ENCODE assay signal across 8 cellular contexts in genomic region chr7:101216001-101216859, GRCh38. TPM values are rescaled to one million over a fixed set of nuclear protein-coding genes. Genes with fewer than 3 reads are reported as not detected.
DNase-seq lines count a peak whose midpoint lies in the region; ATAC-seq, FAIRE-seq and TF ChIP-seq lines count a peak whose summit lies in the region.

No MANE protein-coding gene starts in this region.

- no peaks in the 10 kb centered on the region for H3K9me3 ChIP-seq in stomach

- peak overlapping the region; percentile 83 for H3K4me3 ChIP-seq in iPS-11a (ENCODE audit: low read depth, low read length)
- H3K4me3 ChIP-seq in stomach, result peak overlapping the region; percentile 78 to 98 (median 82)

- H3K27ac Mint-ChIP-seq in activated naive CD4-positive, alpha-beta T cell treated with anti-CD3 and anti-CD28 coated beads, Interleukin-2, amount 10 ng/mL, durations not matched to agents 7 days and 5 days, result peak overlapping the region; percentile 83
- peak overlapping the region; percentile 80 for H3K27ac Mint-ChIP-seq in activated CD4-positive, alpha-beta memory T cell treated with anti-CD3 and anti-CD28 coated beads, Interleukin-2, amount 10 ng/mL, durations not matched to agents 7 days and 5 days

- TF ChIP-seq EP300 in stomach (IDR thresholded peaks at IDR 0.05), result no peak

- H3K36me3 ChIP-seq in stomach, result peaks cover 31 to 48% (median 46%) of the 10 kb centered on the region in 4 donors

- H3K4me1 Mint-ChIP-seq in activated naive CD4-positive, alpha-beta T cell treated with anti-CD3 and anti-CD28 coated beads, Interleukin-2, amount 10 ng/mL, durations not matched to agents 7 days and 5 days, result peaks cover 39% of the 10 kb centered on the region
- peaks cover 35% of the 10 kb centered on the region for H3K4me1 Mint-ChIP-seq in activated CD4-positive, alpha-beta memory T cell treated with anti-CD3 and anti-CD28 coated beads, Interleukin-2, amount 10 ng/mL, durations not matched to agents 7 days and 5 days

- no peak for ATAC-seq in activated CD4-positive, CD25-positive, alpha-beta regulatory T cell treated with anti-CD3 and anti-CD28 coated beads, Interleukin-2, amount 50 U/mL, for 24 hours
- ATAC-seq in HG02938 (IDR thresholded peaks at IDR 0.05; ENCODE audit: unreplicated experiment), result no peak

- peak; percentile 32 for DNase-seq in activated naive CD4-positive, alpha-beta T cell treated with anti-CD3 and anti-CD28 coated beads, Interleukin-2, amount 10 ng/mL, durations not matched to agents 7 days and 5 days
- DNase-seq in activated naive CD4-positive, alpha-beta T cell (lab: John Stamatoyannopoulos, UW), result no peak
- peak; percentile 24 for DNase-seq in activated CD4-positive, alpha-beta memory T cell treated with anti-CD3 and anti-CD28 coated beads, Interleukin-2, amount 10 ng/mL, durations not matched to agents 7 days and 5 days
- DNase-seq in stomach, result no peak
- no peak for DNase-seq in D721Med (ENCODE audit: insufficient read length, low spot score)

- POLR2A ChIA-PET in activated CD4-positive, alpha-beta memory T cell treated with anti-CD3 and anti-CD28 coated beads, Interleukin-2, amount 10 ng/mL, durations not matched to agents 7 days and 5 days (lab: Charles Lee), result interaction anchor here (1.0 to 5.0 kb wide), 8 partner anchors 11 to 326 kb away, joined by 3 to 61 read pairs (median 4); partner anchors contain the start of genes FIS1, SERPINE1 and UFSP1

- peak overlapping the region; percentile 96 for H3K4me3 Mint-ChIP-seq in activated naive CD4-positive, alpha-beta T cell treated with anti-CD3 and anti-CD28 coated beads, Interleukin-2, amount 10 ng/mL, durations not matched to agents 7 days and 5 days
- H3K4me3 Mint-ChIP-seq in activated CD4-positive, alpha-beta memory T cell treated with anti-CD3 and anti-CD28 coated beads, Interleukin-2, amount 10 ng/mL, durations not matched to agents 7 days and 5 days, result peak overlapping the region; percentile 96

- WGBS in stomach, 5 donors, result 62 to 69% (median 65%) methylated on average over 30 to 31 of the region's 31 CpGs

- CTCF ChIA-PET in activated naive CD4-positive, alpha-beta T cell treated with anti-CD3 and anti-CD28 coated beads, Interleukin-2, amount 10 ng/mL, durations not matched to agents 7 days and 5 days (lab: Charles Lee), result interaction anchor here (1.5 to 4.9 kb wide), 2 partner anchors 28 to 36 kb away, joined by 4 to 33 read pairs; partner anchors contain the start of gene FIS1
- CTCF ChIA-PET in activated CD4-positive, alpha-beta memory T cell treated with anti-CD3 and anti-CD28 coated beads, Interleukin-2, amount 10 ng/mL, durations not matched to agents 7 days and 5 days (lab: Charles Lee), result interaction anchor here (1.4 to 5.4 kb wide), 3 partner anchors 24 to 72 kb away, joined by 6 to 74 read pairs (median 40); partner anchors contain the start of gene FIS1

- H3K36me3 Mint-ChIP-seq in activated naive CD4-positive, alpha-beta T cell treated with anti-CD3 and anti-CD28 coated beads, Interleukin-2, amount 10 ng/mL, durations not matched to agents 7 days and 5 days, result peaks cover 33% of the 10 kb centered on the region
- H3K36me3 Mint-ChIP-seq in activated CD4-positive, alpha-beta memory T cell treated with anti-CD3 and anti-CD28 coated beads, Interleukin-2, amount 10 ng/mL, durations not matched to agents 7 days and 5 days (ENCODE audit: low read depth), result peaks cover 15% of the 10 kb centered on the region

- no peaks in the 10 kb centered on the region for H3K27me3 Mint-ChIP-seq in activated naive CD4-positive, alpha-beta T cell treated with anti-CD3 and anti-CD28 coated beads, Interleukin-2, amount 10 ng/mL, durations not matched to agents 7 days and 5 days
- H3K27me3 Mint-ChIP-seq in activated CD4-positive, alpha-beta memory T cell treated with anti-CD3 and anti-CD28 coated beads, Interleukin-2, amount 10 ng/mL, durations not matched to agents 7 days and 5 days, result no peaks in the 10 kb centered on the region

- no peak for TF ChIP-seq POLR2A in stomach (IDR thresholded peaks at IDR 0.05)

- no peaks in the 10 kb centered on the region for H3K27me3 ChIP-seq in stomach

- FAIRE-seq in D721Med (lab: Jason Lieb, UNC), result no peak

- H3K27ac ChIP-seq in stomach, result peak overlapping the region in 4 of 5 donors; percentile 92 to 96 (median 93)

- H3K4me1 ChIP-seq in stomach, result peaks cover 29 to 53% (median 42%) of the 10 kb centered on the region in 4 donors

- H3K9me3 Mint-ChIP-seq in activated naive CD4-positive, alpha-beta T cell treated with anti-CD3 and anti-CD28 coated beads, Interleukin-2, amount 10 ng/mL, durations not matched to agents 7 days and 5 days, result no peaks in the 10 kb centered on the region
- no peaks in the 10 kb centered on the region for H3K9me3 Mint-ChIP-seq in activated CD4-positive, alpha-beta memory T cell treated with anti-CD3 and anti-CD28 coated beads, Interleukin-2, amount 10 ng/mL, durations not matched to agents 7 days and 5 days

- TF ChIP-seq CTCF in stomach (IDR thresholded peaks at IDR 0.05), result no peak
- no peak for TF ChIP-seq CTCF in D721Med (IDR thresholded peaks at IDR 0.05; ENCODE audit: insufficient read depth, missing control alignments)

- intact Hi-C loops in stomach (cut with DNase I; ENCODE audit: low total_unique reads), result no loop called here

RNA-seq across cellular contexts. Expression of gene PLOD3, which starts 1.2 kb away (rescaled TPM):
- 10 to 100 TPM; 63.3 to 66.6 TPM for total RNA-seq in activated CD4-positive, alpha-beta memory T cell treated with anti-CD3 and anti-CD28 coated beads, Interleukin-2, amount 10 ng/mL, durations not matched to agents 7 days and 5 days
- total RNA-seq in stomach, result 100 to 1,000 TPM in 1 of 5 donors, 10 to 100 TPM in 4; 23.1 to 260 (median 46.7) TPM
- 10 to 100 TPM; 12.4 to 32.4 (median 30.1) TPM for polyA plus RNA-seq in stomach

RNA-seq across cellular contexts. Expression of gene ZNHIT1, which starts 1.7 kb away (rescaled TPM):
- total RNA-seq in activated CD4-positive, alpha-beta memory T cell treated with anti-CD3 and anti-CD28 coated beads, Interleukin-2, amount 10 ng/mL, durations not matched to agents 7 days and 5 days, result 10 to 100 TPM; 59.9 to 60.5 TPM
- 100 to 1,000 TPM in 2 of 5 donors, 10 to 100 TPM in 3; 22.8 to 170 (median 61.3) TPM for total RNA-seq in stomach
- 100 to 1,000 TPM; 117 to 169 (median 165) TPM for polyA plus RNA-seq in stomach

RNA-seq across cellular contexts. Expression of gene MOGAT3, which starts 15.4 kb away (rescaled TPM):
- total RNA-seq in activated CD4-positive, alpha-beta memory T cell treated with anti-CD3 and anti-CD28 coated beads, Interleukin-2, amount 10 ng/mL, durations not matched to agents 7 days and 5 days, result not detected
- 1 to 10 TPM in 2 of 5 donors, not detected in 3; 1.7 to 2.3 TPM for total RNA-seq in stomach
- not detected for polyA plus RNA-seq in stomach

RNA-seq across cellular contexts. Expression of gene CLDN15, which starts 21.4 kb away (rescaled TPM):
- 10 to 100 TPM; 19.7 to 20.6 TPM for total RNA-seq in activated CD4-positive, alpha-beta memory T cell treated with anti-CD3 and anti-CD28 coated beads, Interleukin-2, amount 10 ng/mL, durations not matched to agents 7 days and 5 days
- total RNA-seq in stomach, result 100 to 1,000 TPM in 1 of 5 donors, 10 to 100 TPM in 2, 1 to 10 TPM in 2; 1.2 to 131 (median 17.0) TPM
- polyA plus RNA-seq in stomach, result 1 to 10 TPM; 4.2 to 7.6 (median 4.4) TPM

RNA-seq across cellular contexts. Expression of gene FIS1, which starts 28.7 kb away (rescaled TPM):
- total RNA-seq in activated CD4-positive, alpha-beta memory T cell treated with anti-CD3 and anti-CD28 coated beads, Interleukin-2, amount 10 ng/mL, durations not matched to agents 7 days and 5 days, result 10 to 100 TPM; 94.5 to 97.6 TPM
- total RNA-seq in stomach, result 100 to 1,000 TPM in 4 of 5 donors, 10 to 100 TPM in 1; 72.4 to 245 (median 192) TPM
- polyA plus RNA-seq in stomach, result 100 to 1,000 TPM; 193 to 329 (median 284) TPM

Comparison
In these comparisons a context has a peak if more than half of its experiments do, and no peak if none do; other contexts are left out.
1. DNase-seq: peak in activated naive CD4-positive, alpha-beta T cell treated with anti-CD3 and anti-CD28 coated beads, Interleukin-2, amount 10 ng/mL, durations not matched to agents 7 days and 5 days (single experiment) and activated CD4-positive, alpha-beta memory T cell treated with anti-CD3 and anti-CD28 coated beads, Interleukin-2, amount 10 ng/mL, durations not matched to agents 7 days and 5 days (single experiment); none in activated naive CD4-positive, alpha-beta T cell (0 of 4), stomach (single experiment) and D721Med (single experiment).